1 cellular context compared by ENCODE assay signal in the genomic region with DNA sequence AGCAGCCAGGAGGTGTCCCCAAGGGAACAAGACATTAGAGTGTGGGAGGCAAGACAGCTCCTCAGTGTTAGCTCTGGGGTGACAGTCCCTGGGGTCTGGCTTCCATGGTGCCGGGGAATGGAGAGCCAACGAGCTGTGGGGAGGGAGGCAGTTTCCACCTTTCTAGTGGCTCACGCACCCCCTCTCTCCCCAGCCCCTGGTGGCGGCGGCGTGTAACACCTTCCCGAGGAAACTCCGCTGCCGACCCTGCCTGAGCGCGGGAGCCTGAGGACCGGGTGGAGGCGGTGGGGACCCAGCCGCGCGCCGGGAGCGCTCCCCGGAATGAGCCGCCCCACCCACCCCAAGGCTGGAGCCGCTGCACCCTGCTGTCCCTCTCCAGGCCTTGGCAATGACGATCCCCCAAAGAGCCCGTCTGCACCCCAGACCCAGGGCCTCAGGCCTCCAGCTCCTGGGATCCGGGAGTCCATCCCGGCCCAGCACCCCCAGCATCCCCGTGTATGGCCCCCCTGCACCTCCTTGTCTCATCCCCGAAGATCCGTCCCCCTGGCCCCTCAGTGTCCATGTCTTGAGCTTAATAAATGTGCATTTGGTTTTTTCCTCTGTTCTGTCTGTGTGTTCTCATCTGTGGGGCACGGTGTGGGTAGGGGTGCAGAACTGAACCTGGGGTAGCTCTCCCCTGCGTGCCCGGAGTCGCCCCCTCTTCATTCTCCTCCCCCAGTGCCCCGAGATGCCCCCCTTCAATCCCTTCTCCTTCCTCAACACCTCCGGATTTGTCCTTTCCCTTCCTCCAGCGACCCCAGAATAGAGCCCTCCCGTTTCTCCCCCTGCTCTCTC.
TF ChIP-seq lines count a peak whose summit lies in the region.

No MANE protein-coding gene starts in this region.

TF ChIP-seq in K562, 482 proteins besides CTCF, POLR2A, EP300 and RAD21 (continued from another document and continues in another):
- TF ChIP-seq, protein P1, sequence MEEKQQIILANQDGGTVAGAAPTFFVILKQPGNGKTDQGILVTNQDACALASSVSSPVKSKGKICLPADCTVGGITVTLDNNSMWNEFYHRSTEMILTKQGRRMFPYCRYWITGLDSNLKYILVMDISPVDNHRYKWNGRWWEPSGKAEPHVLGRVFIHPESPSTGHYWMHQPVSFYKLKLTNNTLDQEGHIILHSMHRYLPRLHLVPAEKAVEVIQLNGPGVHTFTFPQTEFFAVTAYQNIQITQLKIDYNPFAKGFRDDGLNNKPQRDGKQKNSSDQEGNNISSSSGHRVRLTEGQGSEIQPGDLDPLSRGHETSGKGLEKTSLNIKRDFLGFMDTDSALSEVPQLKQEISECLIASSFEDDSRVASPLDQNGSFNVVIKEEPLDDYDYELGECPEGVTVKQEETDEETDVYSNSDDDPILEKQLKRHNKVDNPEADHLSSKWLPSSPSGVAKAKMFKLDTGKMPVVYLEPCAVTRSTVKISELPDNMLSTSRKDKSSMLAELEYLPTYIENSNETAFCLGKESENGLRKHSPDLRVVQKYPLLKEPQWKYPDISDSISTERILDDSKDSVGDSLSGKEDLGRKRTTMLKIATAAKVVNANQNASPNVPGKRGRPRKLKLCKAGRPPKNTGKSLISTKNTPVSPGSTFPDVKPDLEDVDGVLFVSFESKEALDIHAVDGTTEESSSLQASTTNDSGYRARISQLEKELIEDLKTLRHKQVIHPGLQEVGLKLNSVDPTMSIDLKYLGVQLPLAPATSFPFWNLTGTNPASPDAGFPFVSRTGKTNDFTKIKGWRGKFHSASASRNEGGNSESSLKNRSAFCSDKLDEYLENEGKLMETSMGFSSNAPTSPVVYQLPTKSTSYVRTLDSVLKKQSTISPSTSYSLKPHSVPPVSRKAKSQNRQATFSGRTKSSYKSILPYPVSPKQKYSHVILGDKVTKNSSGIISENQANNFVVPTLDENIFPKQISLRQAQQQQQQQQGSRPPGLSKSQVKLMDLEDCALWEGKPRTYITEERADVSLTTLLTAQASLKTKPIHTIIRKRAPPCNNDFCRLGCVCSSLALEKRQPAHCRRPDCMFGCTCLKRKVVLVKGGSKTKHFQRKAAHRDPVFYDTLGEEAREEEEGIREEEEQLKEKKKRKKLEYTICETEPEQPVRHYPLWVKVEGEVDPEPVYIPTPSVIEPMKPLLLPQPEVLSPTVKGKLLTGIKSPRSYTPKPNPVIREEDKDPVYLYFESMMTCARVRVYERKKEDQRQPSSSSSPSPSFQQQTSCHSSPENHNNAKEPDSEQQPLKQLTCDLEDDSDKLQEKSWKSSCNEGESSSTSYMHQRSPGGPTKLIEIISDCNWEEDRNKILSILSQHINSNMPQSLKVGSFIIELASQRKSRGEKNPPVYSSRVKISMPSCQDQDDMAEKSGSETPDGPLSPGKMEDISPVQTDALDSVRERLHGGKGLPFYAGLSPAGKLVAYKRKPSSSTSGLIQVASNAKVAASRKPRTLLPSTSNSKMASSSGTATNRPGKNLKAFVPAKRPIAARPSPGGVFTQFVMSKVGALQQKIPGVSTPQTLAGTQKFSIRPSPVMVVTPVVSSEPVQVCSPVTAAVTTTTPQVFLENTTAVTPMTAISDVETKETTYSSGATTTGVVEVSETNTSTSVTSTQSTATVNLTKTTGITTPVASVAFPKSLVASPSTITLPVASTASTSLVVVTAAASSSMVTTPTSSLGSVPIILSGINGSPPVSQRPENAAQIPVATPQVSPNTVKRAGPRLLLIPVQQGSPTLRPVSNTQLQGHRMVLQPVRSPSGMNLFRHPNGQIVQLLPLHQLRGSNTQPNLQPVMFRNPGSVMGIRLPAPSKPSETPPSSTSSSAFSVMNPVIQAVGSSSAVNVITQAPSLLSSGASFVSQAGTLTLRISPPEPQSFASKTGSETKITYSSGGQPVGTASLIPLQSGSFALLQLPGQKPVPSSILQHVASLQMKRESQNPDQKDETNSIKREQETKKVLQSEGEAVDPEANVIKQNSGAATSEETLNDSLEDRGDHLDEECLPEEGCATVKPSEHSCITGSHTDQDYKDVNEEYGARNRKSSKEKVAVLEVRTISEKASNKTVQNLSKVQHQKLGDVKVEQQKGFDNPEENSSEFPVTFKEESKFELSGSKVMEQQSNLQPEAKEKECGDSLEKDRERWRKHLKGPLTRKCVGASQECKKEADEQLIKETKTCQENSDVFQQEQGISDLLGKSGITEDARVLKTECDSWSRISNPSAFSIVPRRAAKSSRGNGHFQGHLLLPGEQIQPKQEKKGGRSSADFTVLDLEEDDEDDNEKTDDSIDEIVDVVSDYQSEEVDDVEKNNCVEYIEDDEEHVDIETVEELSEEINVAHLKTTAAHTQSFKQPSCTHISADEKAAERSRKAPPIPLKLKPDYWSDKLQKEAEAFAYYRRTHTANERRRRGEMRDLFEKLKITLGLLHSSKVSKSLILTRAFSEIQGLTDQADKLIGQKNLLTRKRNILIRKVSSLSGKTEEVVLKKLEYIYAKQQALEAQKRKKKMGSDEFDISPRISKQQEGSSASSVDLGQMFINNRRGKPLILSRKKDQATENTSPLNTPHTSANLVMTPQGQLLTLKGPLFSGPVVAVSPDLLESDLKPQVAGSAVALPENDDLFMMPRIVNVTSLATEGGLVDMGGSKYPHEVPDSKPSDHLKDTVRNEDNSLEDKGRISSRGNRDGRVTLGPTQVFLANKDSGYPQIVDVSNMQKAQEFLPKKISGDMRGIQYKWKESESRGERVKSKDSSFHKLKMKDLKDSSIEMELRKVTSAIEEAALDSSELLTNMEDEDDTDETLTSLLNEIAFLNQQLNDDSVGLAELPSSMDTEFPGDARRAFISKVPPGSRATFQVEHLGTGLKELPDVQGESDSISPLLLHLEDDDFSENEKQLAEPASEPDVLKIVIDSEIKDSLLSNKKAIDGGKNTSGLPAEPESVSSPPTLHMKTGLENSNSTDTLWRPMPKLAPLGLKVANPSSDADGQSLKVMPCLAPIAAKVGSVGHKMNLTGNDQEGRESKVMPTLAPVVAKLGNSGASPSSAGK (IDR thresholded peaks at IDR 0.05): no peak
- TF ChIP-seq SIN3A (IDR thresholded peaks at IDR 0.05; ENCODE audit: borderline replicate concordance in 2 of 2, control insufficient read depth in 1 of 2, low read depth in 2 of 2, low read length in 2 of 2): 0 out of 4 replicates have a peak, but pooled peaks of 1 of the 2 experiments have one; percentile 18
- no peak for TF ChIP-seq ZNF274 (IDR thresholded peaks at IDR 0.05; ENCODE audit: borderline replicate concordance, low read depth, low read length)
- TF ChIP-seq, protein P2, sequence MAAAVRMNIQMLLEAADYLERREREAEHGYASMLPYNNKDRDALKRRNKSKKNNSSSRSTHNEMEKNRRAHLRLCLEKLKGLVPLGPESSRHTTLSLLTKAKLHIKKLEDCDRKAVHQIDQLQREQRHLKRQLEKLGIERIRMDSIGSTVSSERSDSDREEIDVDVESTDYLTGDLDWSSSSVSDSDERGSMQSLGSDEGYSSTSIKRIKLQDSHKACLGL (CRISPR knock-in tag; IDR thresholded peaks at IDR 0.05; ENCODE audit: borderline replicate concordance, poor library complexity, severe bottlenecking): no peak
- peak; percentile 35 for TF ChIP-seq RBM22 (IDR thresholded peaks at IDR 0.05; ENCODE audit: low read depth, low read length, poor library complexity, severe bottlenecking)
- TF ChIP-seq, protein P3, sequence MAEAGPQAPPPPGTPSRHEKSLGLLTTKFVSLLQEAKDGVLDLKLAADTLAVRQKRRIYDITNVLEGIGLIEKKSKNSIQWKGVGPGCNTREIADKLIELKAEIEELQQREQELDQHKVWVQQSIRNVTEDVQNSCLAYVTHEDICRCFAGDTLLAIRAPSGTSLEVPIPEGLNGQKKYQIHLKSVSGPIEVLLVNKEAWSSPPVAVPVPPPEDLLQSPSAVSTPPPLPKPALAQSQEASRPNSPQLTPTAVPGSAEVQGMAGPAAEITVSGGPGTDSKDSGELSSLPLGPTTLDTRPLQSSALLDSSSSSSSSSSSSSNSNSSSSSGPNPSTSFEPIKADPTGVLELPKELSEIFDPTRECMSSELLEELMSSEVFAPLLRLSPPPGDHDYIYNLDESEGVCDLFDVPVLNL (CRISPR knock-in tag; IDR thresholded peaks at IDR 0.05; ENCODE audit: low read depth): no peak
- TF ChIP-seq BRCA1 (IDR thresholded peaks at IDR 0.05): no peak
- TF ChIP-seq BRCA1 (CRISPR knock-in tag; IDR thresholded peaks at IDR 0.05): no peak
- TF ChIP-seq, protein P4, sequence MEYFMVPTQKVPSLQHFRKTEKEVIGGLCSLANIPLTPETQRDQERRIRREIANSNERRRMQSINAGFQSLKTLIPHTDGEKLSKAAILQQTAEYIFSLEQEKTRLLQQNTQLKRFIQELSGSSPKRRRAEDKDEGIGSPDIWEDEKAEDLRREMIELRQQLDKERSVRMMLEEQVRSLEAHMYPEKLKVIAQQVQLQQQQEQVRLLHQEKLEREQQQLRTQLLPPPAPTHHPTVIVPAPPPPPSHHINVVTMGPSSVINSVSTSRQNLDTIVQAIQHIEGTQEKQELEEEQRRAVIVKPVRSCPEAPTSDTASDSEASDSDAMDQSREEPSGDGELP (CRISPR knock-in tag; IDR thresholded peaks at IDR 0.05; ENCODE audit: borderline replicate concordance): peak; percentile 51; the same call in 1 of the 2 replicates
- TF ChIP-seq, protein P5, sequence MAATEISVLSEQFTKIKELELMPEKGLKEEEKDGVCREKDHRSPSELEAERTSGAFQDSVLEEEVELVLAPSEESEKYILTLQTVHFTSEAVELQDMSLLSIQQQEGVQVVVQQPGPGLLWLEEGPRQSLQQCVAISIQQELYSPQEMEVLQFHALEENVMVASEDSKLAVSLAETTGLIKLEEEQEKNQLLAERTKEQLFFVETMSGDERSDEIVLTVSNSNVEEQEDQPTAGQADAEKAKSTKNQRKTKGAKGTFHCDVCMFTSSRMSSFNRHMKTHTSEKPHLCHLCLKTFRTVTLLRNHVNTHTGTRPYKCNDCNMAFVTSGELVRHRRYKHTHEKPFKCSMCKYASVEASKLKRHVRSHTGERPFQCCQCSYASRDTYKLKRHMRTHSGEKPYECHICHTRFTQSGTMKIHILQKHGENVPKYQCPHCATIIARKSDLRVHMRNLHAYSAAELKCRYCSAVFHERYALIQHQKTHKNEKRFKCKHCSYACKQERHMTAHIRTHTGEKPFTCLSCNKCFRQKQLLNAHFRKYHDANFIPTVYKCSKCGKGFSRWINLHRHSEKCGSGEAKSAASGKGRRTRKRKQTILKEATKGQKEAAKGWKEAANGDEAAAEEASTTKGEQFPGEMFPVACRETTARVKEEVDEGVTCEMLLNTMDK (IDR thresholded peaks at IDR 0.05; ENCODE audit: borderline replicate concordance, insufficient read depth, low read depth, low read length, poor library complexity, severe bottlenecking): peak; percentile 82
- TF ChIP-seq ZNF561 (CRISPR knock-in tag; conservative IDR thresholded peaks at IDR 0.05): no peak
- TF ChIP-seq, protein P6, sequence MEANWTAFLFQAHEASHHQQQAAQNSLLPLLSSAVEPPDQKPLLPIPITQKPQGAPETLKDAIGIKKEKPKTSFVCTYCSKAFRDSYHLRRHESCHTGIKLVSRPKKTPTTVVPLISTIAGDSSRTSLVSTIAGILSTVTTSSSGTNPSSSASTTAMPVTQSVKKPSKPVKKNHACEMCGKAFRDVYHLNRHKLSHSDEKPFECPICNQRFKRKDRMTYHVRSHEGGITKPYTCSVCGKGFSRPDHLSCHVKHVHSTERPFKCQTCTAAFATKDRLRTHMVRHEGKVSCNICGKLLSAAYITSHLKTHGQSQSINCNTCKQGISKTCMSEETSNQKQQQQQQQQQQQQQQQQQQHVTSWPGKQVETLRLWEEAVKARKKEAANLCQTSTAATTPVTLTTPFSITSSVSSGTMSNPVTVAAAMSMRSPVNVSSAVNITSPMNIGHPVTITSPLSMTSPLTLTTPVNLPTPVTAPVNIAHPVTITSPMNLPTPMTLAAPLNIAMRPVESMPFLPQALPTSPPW (CRISPR knock-in tag; IDR thresholded peaks at IDR 0.05): peak; percentile 60; the same call in 1 of the 2 replicates
- TF ChIP-seq, protein P7, sequence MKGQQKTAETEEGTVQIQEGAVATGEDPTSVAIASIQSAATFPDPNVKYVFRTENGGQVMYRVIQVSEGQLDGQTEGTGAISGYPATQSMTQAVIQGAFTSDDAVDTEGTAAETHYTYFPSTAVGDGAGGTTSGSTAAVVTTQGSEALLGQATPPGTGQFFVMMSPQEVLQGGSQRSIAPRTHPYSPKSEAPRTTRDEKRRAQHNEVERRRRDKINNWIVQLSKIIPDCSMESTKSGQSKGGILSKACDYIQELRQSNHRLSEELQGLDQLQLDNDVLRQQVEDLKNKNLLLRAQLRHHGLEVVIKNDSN (CRISPR knock-in tag; IDR thresholded peaks at IDR 0.05): no peak
- TF ChIP-seq RBM39 (optimal IDR thresholded peaks at IDR 0.05; ENCODE audit: low read depth, low read length): no peak
- TF ChIP-seq, protein P8, sequence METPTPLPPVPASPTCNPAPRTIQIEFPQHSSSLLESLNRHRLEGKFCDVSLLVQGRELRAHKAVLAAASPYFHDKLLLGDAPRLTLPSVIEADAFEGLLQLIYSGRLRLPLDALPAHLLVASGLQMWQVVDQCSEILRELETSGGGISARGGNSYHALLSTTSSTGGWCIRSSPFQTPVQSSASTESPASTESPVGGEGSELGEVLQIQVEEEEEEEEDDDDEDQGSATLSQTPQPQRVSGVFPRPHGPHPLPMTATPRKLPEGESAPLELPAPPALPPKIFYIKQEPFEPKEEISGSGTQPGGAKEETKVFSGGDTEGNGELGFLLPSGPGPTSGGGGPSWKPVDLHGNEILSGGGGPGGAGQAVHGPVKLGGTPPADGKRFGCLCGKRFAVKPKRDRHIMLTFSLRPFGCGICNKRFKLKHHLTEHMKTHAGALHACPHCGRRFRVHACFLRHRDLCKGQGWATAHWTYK (CRISPR knock-in tag; IDR thresholded peaks at IDR 0.05): 0 out of 2 replicates have a peak, but pooled peaks have one; percentile 47
- 0 out of 2 replicates have a peak, but pooled peaks have one; percentile 31 for TF ChIP-seq POLR2AphosphoS5 (IDR thresholded peaks at IDR 0.05; ENCODE audit: control insufficient read depth, insufficient read depth, low read depth, low read length)
- no peak for TF ChIP-seq ATF1 (CRISPR knock-in tag; IDR thresholded peaks at IDR 0.05)
- no peak for TF ChIP-seq ATF1 (tag; IDR thresholded peaks at IDR 0.05)
- TF ChIP-seq NBN (IDR thresholded peaks at IDR 0.05; ENCODE audit: low read depth): no peak
- TF ChIP-seq, protein P9, sequence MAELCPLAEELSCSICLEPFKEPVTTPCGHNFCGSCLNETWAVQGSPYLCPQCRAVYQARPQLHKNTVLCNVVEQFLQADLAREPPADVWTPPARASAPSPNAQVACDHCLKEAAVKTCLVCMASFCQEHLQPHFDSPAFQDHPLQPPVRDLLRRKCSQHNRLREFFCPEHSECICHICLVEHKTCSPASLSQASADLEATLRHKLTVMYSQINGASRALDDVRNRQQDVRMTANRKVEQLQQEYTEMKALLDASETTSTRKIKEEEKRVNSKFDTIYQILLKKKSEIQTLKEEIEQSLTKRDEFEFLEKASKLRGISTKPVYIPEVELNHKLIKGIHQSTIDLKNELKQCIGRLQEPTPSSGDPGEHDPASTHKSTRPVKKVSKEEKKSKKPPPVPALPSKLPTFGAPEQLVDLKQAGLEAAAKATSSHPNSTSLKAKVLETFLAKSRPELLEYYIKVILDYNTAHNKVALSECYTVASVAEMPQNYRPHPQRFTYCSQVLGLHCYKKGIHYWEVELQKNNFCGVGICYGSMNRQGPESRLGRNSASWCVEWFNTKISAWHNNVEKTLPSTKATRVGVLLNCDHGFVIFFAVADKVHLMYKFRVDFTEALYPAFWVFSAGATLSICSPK (IDR thresholded peaks at IDR 0.05; ENCODE audit: borderline replicate concordance): 0 out of 2 replicates have a peak, but pooled peaks have one; percentile 41
